In genomic region chr16:83307206-83307990, GRCh38 we compare ENCODE assay signal across 16 cellular contexts.
A peak's percentile ranks its signal among the peaks of the same experiment; 100 is the strongest.
DNase-seq lines count a peak whose midpoint lies in the region; ATAC-seq and TF ChIP-seq lines count a peak whose summit lies in the region.
"Had no signal": no experiment of that assay in that cellular context is flagged by ENCODE, and none has a peak within 500 bp of the region (broad histone marks: within the 10 kb centered on the region; RNA-seq: fewer than 3 reads in every experiment).

No MANE protein-coding gene starts in this region.

- H3K27me3 Mint-ChIP-seq in CD14-positive monocyte (ENCODE audit: low read depth in 3 of 3) = peaks cover 2 to 4% (median 2%) of the 10 kb centered on the region in 3 donors

- no peaks in the 10 kb centered on the region for H3K9me3 ChIP-seq in BLaER1 treated with 17β-estradiol and CSF1 and Interleukin-3, amounts not matched to agents 10 nM and 100 nM (replicated peaks in 1 of 11)
- H3K9me3 ChIP-seq in ascending aorta (no peaks in the 10 kb centered on the region), left lung (no peaks in the 10 kb centered on the region), upper lobe of right lung (no peaks in the 10 kb centered on the region)

- no peak overlapping the region for H3K27ac Mint-ChIP-seq in CD14-positive monocyte
- H3K27ac Mint-ChIP-seq: CD8-positive, alpha-beta T cell had no signal

- H3K9me3 Mint-ChIP-seq in CD14-positive monocyte = peaks cover 0 to 2% (median 0%) of the 10 kb centered on the region in 7 donors
- H3K9me3 Mint-ChIP-seq: CD8-positive, alpha-beta T cell had no signal

- no peaks in the 10 kb centered on the region for H3K36me3 Mint-ChIP-seq in CD14-positive monocyte
- H3K36me3 Mint-ChIP-seq: CD8-positive, alpha-beta T cell had no signal

- intact Hi-C loops in ascending aorta (cut with DNase I) = no loop called here
- intact Hi-C loops in left lung (cut with DNase I) = no loop called here
- intact Hi-C loops in upper lobe of right lung (cut with DNase I) = no loop called here
- intact Hi-C loops in CD14-positive monocyte (cut with micrococcal nuclease) = no loop called here

- H3K36me3 ChIP-seq in BLaER1 treated with 17β-estradiol and CSF1 and Interleukin-3, amounts not matched to agents 10 nM and 100 nM = no peaks in the 10 kb centered on the region
- no peaks in the 10 kb centered on the region for H3K36me3 ChIP-seq in ascending aorta
- no peaks in the 10 kb centered on the region for H3K36me3 ChIP-seq in left lung
- no peaks in the 10 kb centered on the region for H3K36me3 ChIP-seq in upper lobe of right lung

- H3K4me3 Mint-ChIP-seq in CD14-positive monocyte = no peak overlapping the region
- H3K4me3 Mint-ChIP-seq: CD8-positive, alpha-beta T cell had no signal

- H3K4me3 ChIP-seq in BLaER1 treated with 17β-estradiol and CSF1 and Interleukin-3, amounts not matched to agents 10 nM and 100 nM = peak overlapping the region in 3 of 10 experiments; percentile 10 to 27 (median 19); a peak in 5 of 20 replicates
- H3K4me3 ChIP-seq in ascending aorta (no peak overlapping the region), left lung (no peak overlapping the region), upper lobe of right lung (no peak overlapping the region)

- H3K27ac ChIP-seq in BLaER1 treated with 17β-estradiol and CSF1 and Interleukin-3, amounts not matched to agents 10 nM and 100 nM = peak overlapping the region in 4 of 11 experiments; percentile 17 to 43 (median 33); a peak in 4 of 22 replicates
- peak overlapping the region; percentile 62 to 65 for H3K27ac ChIP-seq in ascending aorta
- no peak overlapping the region for H3K27ac ChIP-seq in left lung
- no peak overlapping the region for H3K27ac ChIP-seq in upper lobe of right lung
- H3K27ac ChIP-seq: C4-2B, HL-60 had no signal

- peak overlapping the region; percentile 6 to 93 (median 78); a peak in 21 of 22 replicates for H3K4me2 ChIP-seq in BLaER1 treated with 17β-estradiol and CSF1 and Interleukin-3, amounts not matched to agents 10 nM and 100 nM

- H3K4me1 Mint-ChIP-seq in CD14-positive monocyte = no peaks in the 10 kb centered on the region

- H3K9ac ChIP-seq in BLaER1 treated with 17β-estradiol and CSF1 and Interleukin-3, amounts not matched to agents 10 nM and 100 nM = peak overlapping the region in 1 of 11 experiments; percentile 34; a peak in 2 of 22 replicates

- DNase-seq in ascending aorta (ENCODE audit: low spot score in 2 of 2) (no peak), left lung (no peak), upper lobe of right lung (no peak), CD14-positive monocyte (ENCODE audit: low spot score) (no peak), ureter (ENCODE audit: low spot score) (no peak)
- DNase-seq: ACHN; CD8-positive, alpha-beta T cell; COR-L47; DMS153; DMS79 treated with DMSO at 0.1 percent for 48 hours; EL had no signal

- peaks cover 43 to 73% (median 64%) of the 10 kb centered on the region in 10 experiments for H3K4me1 ChIP-seq in BLaER1 treated with 17β-estradiol and CSF1 and Interleukin-3, amounts not matched to agents 10 nM and 100 nM
- H3K4me1 ChIP-seq in ascending aorta = peaks cover 0 to 6% of the 10 kb centered on the region in 2 donors
- H3K4me1 ChIP-seq in left lung = no peaks in the 10 kb centered on the region
- no peaks in the 10 kb centered on the region for H3K4me1 ChIP-seq in upper lobe of right lung

- H3K27me3 ChIP-seq in BLaER1 treated with 17β-estradiol and CSF1 and Interleukin-3, amounts not matched to agents 10 nM and 100 nM = 0 out of 22 replicates have a peak, but pooled peaks cover 0 to 9% (median 0%) of the 10 kb centered on the region in 11 experiments
- no peaks in the 10 kb centered on the region for H3K27me3 ChIP-seq in ascending aorta
- H3K27me3 ChIP-seq in left lung = no peaks in the 10 kb centered on the region
- no peaks in the 10 kb centered on the region for H3K27me3 ChIP-seq in upper lobe of right lung

- ATAC-seq in left lung = peak; percentile 66
- ATAC-seq in upper lobe of right lung = peak; percentile 23
- ATAC-seq in GM19324 (IDR thresholded peaks at IDR 0.05; ENCODE audit: low FRiP score, unreplicated experiment) = no peak
- ATAC-seq: CD8-positive, alpha-beta T cell; HCT116 had no signal

- no peaks in the 10 kb centered on the region for H4K20me1 ChIP-seq in BLaER1 treated with 17β-estradiol and CSF1 and Interleukin-3, amounts not matched to agents 10 nM and 100 nM

- TF ChIP-seq CTCF in ascending aorta (IDR thresholded peaks at IDR 0.05) (no peak), left lung (IDR thresholded peaks at IDR 0.05) (no peak), upper lobe of right lung (IDR thresholded peaks at IDR 0.05) (no peak), CD14-positive monocyte (IDR thresholded peaks at IDR 0.05) (no peak)

Comparison
In these comparisons a context has a peak if more than half of its experiments do, and no peak if none do; other contexts are left out.
1. H3K27ac ChIP-seq: peak in ascending aorta (2 of 2); none in left lung (0 of 2) and upper lobe of right lung (single experiment).